ENCODE assay signal across 1 cellular context in the genomic region with DNA sequence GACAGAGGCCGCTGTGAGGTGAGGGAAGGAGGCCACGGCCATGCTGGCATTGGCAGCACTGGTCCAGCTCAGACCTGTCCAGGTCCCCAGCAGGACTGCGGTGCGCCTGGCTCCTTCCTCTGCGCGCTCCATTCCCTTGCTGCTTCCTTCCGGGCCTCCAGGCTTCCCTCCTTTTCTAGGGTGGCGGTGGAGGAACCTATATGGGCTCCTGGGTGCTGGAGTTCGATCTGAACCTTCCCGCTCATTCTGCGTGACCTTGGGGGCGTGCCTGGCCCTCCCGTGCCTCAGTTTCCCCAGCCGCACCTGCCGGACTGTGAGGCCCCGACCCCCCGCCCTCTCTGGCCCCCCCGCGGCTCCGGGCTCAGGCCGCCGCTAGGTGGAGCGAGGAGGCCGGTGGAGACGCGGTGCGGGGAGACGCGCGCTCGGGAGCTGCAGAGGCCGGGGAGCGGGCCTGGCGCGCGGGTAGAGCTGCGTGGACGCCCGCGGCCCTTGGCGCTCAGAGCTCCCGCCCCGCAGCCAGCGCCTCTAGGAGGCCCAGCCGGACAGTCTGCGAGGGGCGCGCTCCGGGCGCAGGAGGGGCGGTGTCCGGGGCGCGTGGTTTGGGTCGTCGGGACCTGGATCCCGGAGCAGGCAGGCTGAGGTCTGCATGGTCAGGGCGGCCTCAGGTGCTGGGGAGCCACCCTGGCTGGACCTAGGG.
TF ChIP-seq lines count a peak whose summit lies in the region.

No MANE protein-coding gene starts in this region.

TF ChIP-seq in GM12878, 131 proteins besides CTCF, POLR2A, EP300 and RAD21 (continued from another document):
- no peak for TF ChIP-seq IKZF2 (IDR thresholded peaks at IDR 0.05)
- no peak for TF ChIP-seq NFXL1 (IDR thresholded peaks at IDR 0.05; ENCODE audit: borderline replicate concordance)
- no peak for TF ChIP-seq EED (IDR thresholded peaks at IDR 0.05; ENCODE audit: low read depth)
- TF ChIP-seq NRF1 (conservative IDR thresholded peaks at IDR 0.05; ENCODE audit: low read depth, low read length) = no peak
- TF ChIP-seq BMI1 (IDR thresholded peaks at IDR 0.05; ENCODE audit: borderline replicate concordance) = no peak
- 0 out of 3 replicates have a peak, but pooled peaks of 1 of the 2 experiments have one; percentile 10 for TF ChIP-seq EGR1 (IDR thresholded peaks at IDR 0.05; ENCODE audit: borderline replicate concordance in 1 of 2, low read depth in 2 of 2, low read length in 2 of 2)
- no peak for TF ChIP-seq SMAD1 (IDR thresholded peaks at IDR 0.05; ENCODE audit: low read depth, partially characterized antibody)
- TF ChIP-seq BHLHE40 (IDR thresholded peaks at IDR 0.05; ENCODE audit: borderline replicate concordance in 1 of 2, low read depth in 2 of 2, low read length in 1 of 2) = peak in 1 of 2 experiments; percentile 18; a peak in 1 of 4 replicates
- TF ChIP-seq, protein P1, sequence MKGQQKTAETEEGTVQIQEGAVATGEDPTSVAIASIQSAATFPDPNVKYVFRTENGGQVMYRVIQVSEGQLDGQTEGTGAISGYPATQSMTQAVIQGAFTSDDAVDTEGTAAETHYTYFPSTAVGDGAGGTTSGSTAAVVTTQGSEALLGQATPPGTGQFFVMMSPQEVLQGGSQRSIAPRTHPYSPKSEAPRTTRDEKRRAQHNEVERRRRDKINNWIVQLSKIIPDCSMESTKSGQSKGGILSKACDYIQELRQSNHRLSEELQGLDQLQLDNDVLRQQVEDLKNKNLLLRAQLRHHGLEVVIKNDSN (IDR thresholded peaks at IDR 0.05; ENCODE audit: borderline replicate concordance, extremely low read length, insufficient read depth, low read depth, low read length) = no peak
- no peak for TF ChIP-seq CHD4 (IDR thresholded peaks at IDR 0.05)
- TF ChIP-seq, protein P2, sequence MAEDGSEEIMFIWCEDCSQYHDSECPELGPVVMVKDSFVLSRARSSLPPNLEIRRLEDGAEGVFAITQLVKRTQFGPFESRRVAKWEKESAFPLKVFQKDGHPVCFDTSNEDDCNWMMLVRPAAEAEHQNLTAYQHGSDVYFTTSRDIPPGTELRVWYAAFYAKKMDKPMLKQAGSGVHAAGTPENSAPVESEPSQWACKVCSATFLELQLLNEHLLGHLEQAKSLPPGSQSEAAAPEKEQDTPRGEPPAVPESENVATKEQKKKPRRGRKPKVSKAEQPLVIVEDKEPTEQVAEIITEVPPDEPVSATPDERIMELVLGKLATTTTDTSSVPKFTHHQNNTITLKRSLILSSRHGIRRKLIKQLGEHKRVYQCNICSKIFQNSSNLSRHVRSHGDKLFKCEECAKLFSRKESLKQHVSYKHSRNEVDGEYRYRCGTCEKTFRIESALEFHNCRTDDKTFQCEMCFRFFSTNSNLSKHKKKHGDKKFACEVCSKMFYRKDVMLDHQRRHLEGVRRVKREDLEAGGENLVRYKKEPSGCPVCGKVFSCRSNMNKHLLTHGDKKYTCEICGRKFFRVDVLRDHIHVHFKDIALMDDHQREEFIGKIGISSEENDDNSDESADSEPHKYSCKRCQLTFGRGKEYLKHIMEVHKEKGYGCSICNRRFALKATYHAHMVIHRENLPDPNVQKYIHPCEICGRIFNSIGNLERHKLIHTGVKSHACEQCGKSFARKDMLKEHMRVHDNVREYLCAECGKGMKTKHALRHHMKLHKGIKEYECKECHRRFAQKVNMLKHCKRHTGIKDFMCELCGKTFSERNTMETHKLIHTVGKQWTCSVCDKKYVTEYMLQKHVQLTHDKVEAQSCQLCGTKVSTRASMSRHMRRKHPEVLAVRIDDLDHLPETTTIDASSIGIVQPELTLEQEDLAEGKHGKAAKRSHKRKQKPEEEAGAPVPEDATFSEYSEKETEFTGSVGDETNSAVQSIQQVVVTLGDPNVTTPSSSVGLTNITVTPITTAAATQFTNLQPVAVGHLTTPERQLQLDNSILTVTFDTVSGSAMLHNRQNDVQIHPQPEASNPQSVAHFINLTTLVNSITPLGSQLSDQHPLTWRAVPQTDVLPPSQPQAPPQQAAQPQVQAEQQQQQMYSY (CRISPR knock-in tag; IDR thresholded peaks at IDR 0.05) = no peak
- TF ChIP-seq NFYA (IDR thresholded peaks at IDR 0.05; ENCODE audit: borderline replicate concordance, low read depth, low read length) = no peak
